Comparison of ENCODE assay signal across 21 cellular contexts in genomic region chr3:169250000-169250399, GRCh38.
A peak's percentile ranks its signal among the peaks of the same experiment; 100 is the strongest.
DNase-seq lines count a peak whose midpoint lies in the region; ATAC-seq, FAIRE-seq and TF ChIP-seq lines count a peak whose summit lies in the region.
"Had no signal": no experiment of that assay in that cellular context is flagged by ENCODE, and none has a peak within 500 bp of the region (broad histone marks: within the 10 kb centered on the region; RNA-seq: fewer than 3 reads in every experiment).

No MANE protein-coding gene starts in this region.

- CTCF ChIA-PET in WTC11 (lab: Charles Lee): no interaction called here

- ATAC-seq in WTC11 (0 out of 2 replicates have a peak, but pooled peaks have one; percentile 34), pancreas (no peak)
- ATAC-seq: K562, Panc1, SK-N-SH treated with all-trans-retinoic acid at 6 μM for 48 hours, T-cell had no signal

- H3K4me3 ChIP-seq in pancreas: no peak overlapping the region
- H3K4me3 ChIP-seq: K562 had no signal

- intact Hi-C loops in pancreas (cut with DNase I): no loop called here

- H3K9me3 Mint-ChIP-seq in WTC11 (no peaks in the 10 kb centered on the region), HFFc6 (no peaks in the 10 kb centered on the region)
- H3K9me3 Mint-ChIP-seq: CD4-positive, alpha-beta T cell had no signal

- no peaks in the 10 kb centered on the region for H3K9me3 ChIP-seq in pancreas
- H3K9me3 ChIP-seq: BE2C had no signal

- no peaks in the 10 kb centered on the region for H3K27me3 ChIP-seq in pancreas
- H3K27me3 ChIP-seq: BE2C had no signal

- H3K4me3 Mint-ChIP-seq in WTC11 (no peak overlapping the region), HFFc6 (no peak overlapping the region)
- H3K4me3 Mint-ChIP-seq: CD4-positive, alpha-beta T cell; T-cell had no signal

- no peak overlapping the region for H3K27ac Mint-ChIP-seq in WTC11
- no peak overlapping the region for H3K27ac Mint-ChIP-seq in HFFc6
- H3K27ac Mint-ChIP-seq: CD4-positive, alpha-beta T cell; T-cell had no signal

- peak; percentile 98 for TF ChIP-seq EP300 in Ishikawa (IDR thresholded peaks at IDR 0.05; ENCODE audit: borderline replicate concordance)

- POLR2A ChIA-PET in WTC11 (lab: Charles Lee): no interaction called here

- no peak for TF ChIP-seq RAD21 in Ishikawa (IDR thresholded peaks at IDR 0.05; ENCODE audit: low read depth)

- H3K36me3 ChIP-seq in pancreas: no peaks in the 10 kb centered on the region
- H3K36me3 ChIP-seq: BE2C had no signal

- no peak overlapping the region for H3K27ac ChIP-seq in pancreas

- in situ Hi-C loops in Caki2 (cut with HindIII; ENCODE audit: low pct_unique_long_range_greater_than_20kb, low sequenced_read_pairs): no loop called here

- no peak for FAIRE-seq in pancreas (lab: Jason Lieb, UNC)
- FAIRE-seq: GM18507, K562 had no signal

- TF ChIP-seq CTCF in WTC11 (IDR thresholded peaks at IDR 0.05) (no peak), pancreas (IDR thresholded peaks at IDR 0.05) (no peak), HFFc6 (IDR thresholded peaks at IDR 0.05) (no peak)

- H3K27me3 Mint-ChIP-seq in WTC11 (ENCODE audit: low read depth) (no peaks in the 10 kb centered on the region), HFFc6 (ENCODE audit: insufficient read depth) (peaks cover 1% of the 10 kb centered on the region; the same call in 1 of the 2 replicates)
- H3K27me3 Mint-ChIP-seq: CD4-positive, alpha-beta T cell had no signal

- peaks cover 1 to 12% (median 6%) of the 10 kb centered on the region in 3 donors for H3K4me1 ChIP-seq in pancreas
- H3K4me1 ChIP-seq: BE2C had no signal

- DNase-seq in Caki2 (ENCODE audit: low read depth): peak; percentile 59
- DNase-seq in WTC11 (ENCODE audit: low spot score): no peak
- DNase-seq in renal cortical epithelial cell (ENCODE audit: low read depth): peak; percentile 93
- DNase-seq in pancreas: no peak
- DNase-seq in NCI-H510A treated with DMSO at 0.1 percent for 48 hours (lab: John Stamatoyannopoulos, UW): no peak
- no peak for DNase-seq in HFFc6
- DNase-seq: BE2C; CD4-positive, alpha-beta T cell; COR-L47; GDM1; NCI-H1092 treated with DMSO at 0.1 percent for 48 hours; NCI-H1436 treated with DMSO at 0.1 percent for 48 hours; NCI-H2029 treated with DMSO at 0.1 percent for 48 hours; NCI-H2171 treated with DMSO at 0.1 percent for 48 hours; SIG-M5; T-cell had no signal

- no peaks in the 10 kb centered on the region for H3K36me3 Mint-ChIP-seq in WTC11
- H3K36me3 Mint-ChIP-seq in HFFc6 (ENCODE audit: low read depth): no peaks in the 10 kb centered on the region
- H3K36me3 Mint-ChIP-seq: T-cell had no signal

- WGBS in pancreas, 2 donors: 90 to 93% methylated on average over 5 of the region's 5 CpGs

- H3K4me1 Mint-ChIP-seq in WTC11 (peaks cover 34% of the 10 kb centered on the region), HFFc6 (ENCODE audit: low read depth) (peaks cover 24% of the 10 kb centered on the region)
- H3K4me1 Mint-ChIP-seq: T-cell had no signal

TF ChIP-seq in Ishikawa, 13 proteins besides CTCF, POLR2A, EP300 and RAD21 (continues in another document):
- peak; percentile 95 for TF ChIP-seq FOXM1 (IDR thresholded peaks at IDR 0.05; ENCODE audit: borderline replicate concordance, low read depth)
- no peak for TF ChIP-seq USF1 (IDR thresholded peaks at IDR 0.05)
- TF ChIP-seq MAX (IDR thresholded peaks at IDR 0.05): peak; percentile 54; the same call in 1 of the 2 replicates
- no peak for TF ChIP-seq CREB1 (IDR thresholded peaks at IDR 0.05; ENCODE audit: low read depth)
- no peak for TF ChIP-seq CEBPB (IDR thresholded peaks at IDR 0.05)
- peak; percentile 95 for TF ChIP-seq TCF12 (IDR thresholded peaks at IDR 0.05; ENCODE audit: low read depth)
- TF ChIP-seq EGR1 (IDR thresholded peaks at IDR 0.05): no peak
- TF ChIP-seq ZBTB7A (IDR thresholded peaks at IDR 0.05; ENCODE audit: low read depth): peak; percentile 100
- peak; percentile 88 for TF ChIP-seq NFIC (IDR thresholded peaks at IDR 0.05)
- no peak for TF ChIP-seq YY1 (IDR thresholded peaks at IDR 0.05; ENCODE audit: low read depth)
- TF ChIP-seq TAF1 (IDR thresholded peaks at IDR 0.05; ENCODE audit: low read depth): no peak
- peak; percentile 74 for TF ChIP-seq TEAD4 (IDR thresholded peaks at IDR 0.05)

TF ChIP-seq in WTC11, 78 proteins besides CTCF, POLR2A, EP300 and RAD21 (continues in another document):
- no peak for TF ChIP-seq AFF4 (CRISPR knock-in tag; IDR thresholded peaks at IDR 0.05; ENCODE audit: borderline replicate concordance)
- TF ChIP-seq ZNF512 (CRISPR knock-in tag; IDR thresholded peaks at IDR 0.05; ENCODE audit: borderline replicate concordance): no peak
- no peak for TF ChIP-seq FOXP4 (CRISPR knock-in tag; IDR thresholded peaks at IDR 0.05)
- no peak for TF ChIP-seq ZBTB43 (CRISPR knock-in tag; IDR thresholded peaks at IDR 0.05)
- TF ChIP-seq OVOL2 (CRISPR knock-in tag; IDR thresholded peaks at IDR 0.05; ENCODE audit: borderline replicate concordance): no peak
- TF ChIP-seq CREM (CRISPR knock-in tag; IDR thresholded peaks at IDR 0.05): no peak

Comparison
In these comparisons a context has a peak if more than half of its experiments do, and no peak if none do; other contexts are left out.
1. DNase-seq: peak in Caki2 (single experiment) and renal cortical epithelial cell (single experiment); none in WTC11 (single experiment), pancreas (0 of 6), NCI-H510A treated with DMSO at 0.1 percent for 48 hours (single experiment) and HFFc6 (single experiment).